Comparison of ENCODE assay signal across 8 cellular contexts in genomic region chr7:124930173-124930623, GRCh38. TPM values are rescaled to one million over a fixed set of nuclear protein-coding genes. Genes with fewer than 3 reads are reported as not detected.
A peak's percentile ranks its signal among the peaks of the same experiment; 100 is the strongest.
DNase-seq lines count a peak whose midpoint lies in the region; ATAC-seq, FAIRE-seq and TF ChIP-seq lines count a peak whose summit lies in the region.

No MANE protein-coding gene starts in this region.

- H3K36me3 ChIP-seq in ES-I3 (ENCODE audit: insufficient read depth, low read length) (no peaks in the 10 kb centered on the region), MG63 (no peaks in the 10 kb centered on the region; the same call in none of the 2 replicates), pancreas (no peaks in the 10 kb centered on the region)

- peak overlapping the region; percentile 87 for H3K4me3 ChIP-seq in MG63
- H3K4me3 ChIP-seq in pancreas: peak overlapping the region in 3 of 4 donors; percentile 36 to 63 (median 45)

- H3K27me3 ChIP-seq in MG63 (no peaks in the 10 kb centered on the region), pancreas (no peaks in the 10 kb centered on the region)

- DNase-seq in MG63 (no peak), pancreas (no peak), NCI-H2107 treated with DMSO at 0.1 percent for 48 hours (lab: John Stamatoyannopoulos, UW; ENCODE audit: unreplicated experiment) (no peak), UCSD-AML1 (lab: John Stamatoyannopoulos, UW; ENCODE audit: unreplicated experiment) (no peak), Ammon's horn (ENCODE audit: low spot score) (no peak)
- no peak for DNase-seq in effector memory CD8-positive, alpha-beta T cell
- DNase-seq in stimulated activated CD4-positive, alpha-beta T cell treated with anti-CD3 and anti-CD28 coated beads, Interleukin-12 subunit alpha, Interleukin-12 subunit beta, amount 100 ng/mL, for 4 hours: no peak

- peaks cover 11 to 28% of the 10 kb centered on the region in 2 donors for H3K4me1 Mint-ChIP-seq in effector memory CD8-positive, alpha-beta T cell (ENCODE audit: low read depth in 2 of 2)

- no peak for TF ChIP-seq CTCF in pancreas (IDR thresholded peaks at IDR 0.05)

- peak overlapping the region; percentile 93 to 94 for H3K27ac Mint-ChIP-seq in effector memory CD8-positive, alpha-beta T cell

- FAIRE-seq in pancreas (lab: Jason Lieb, UNC): no peak

- H3K27ac ChIP-seq in pancreas: peak overlapping the region in 3 of 4 donors; percentile 55 to 89 (median 74)

- intact Hi-C loops in pancreas (cut with DNase I): no loop called here

- H3K9me3 Mint-ChIP-seq in effector memory CD8-positive, alpha-beta T cell: no peaks in the 10 kb centered on the region

- H3K4me1 ChIP-seq in ES-I3 (ENCODE audit: insufficient read depth, low read length): no peaks in the 10 kb centered on the region; the same call in 1 of the 2 replicates
- H3K4me1 ChIP-seq in pancreas: peaks cover 0 to 9% (median 0%) of the 10 kb centered on the region in 3 donors

- no peak for ATAC-seq in effector memory CD8-positive, alpha-beta T cell (replicated peaks)
- ATAC-seq in pancreas: no peak

- no peaks in the 10 kb centered on the region for H3K27me3 Mint-ChIP-seq in effector memory CD8-positive, alpha-beta T cell

- H3K36me3 Mint-ChIP-seq in effector memory CD8-positive, alpha-beta T cell (ENCODE audit: insufficient read depth): peaks cover 10% of the 10 kb centered on the region

- 1 to 3% methylated on average over 1 of the region's 1 CpG for WGBS in pancreas, 2 donors

- peak overlapping the region; percentile 32 for H3K9ac ChIP-seq in ES-I3 (ENCODE audit: low read depth, low read length)

- H3K9me3 ChIP-seq in ES-I3 (ENCODE audit: control insufficient read depth, insufficient read depth, low read length) (no peaks in the 10 kb centered on the region), MG63 (no peaks in the 10 kb centered on the region), pancreas (no peaks in the 10 kb centered on the region)

- H3K4me3 Mint-ChIP-seq in effector memory CD8-positive, alpha-beta T cell: peak overlapping the region; percentile 86 to 94

RNA-seq across cellular contexts. Expression of gene POT1, which starts 0.6 kb away (rescaled TPM):
- 10.5 and 47.3 TPM in 2 replicates for total RNA-seq in MG63 (2014; rRNA removed; shearing (Covaris generic); ENCODE audit: low replicate concordance)
- 1 to 10 TPM; 4.6 to 9.8 (median 7.2) TPM for total RNA-seq in pancreas
- polyA plus RNA-seq in pancreas: 1 to 10 TPM; 2.5 to 8.9 TPM
